ENCODE assay signal across 6 cellular contexts in genomic region chr12:50059440-50060119, GRCh38. TPM values are rescaled to one million over a fixed set of nuclear protein-coding genes. Genes with fewer than 3 reads are reported as not detected.
A peak's percentile ranks its signal among the peaks of the same experiment; 100 is the strongest.
DNase-seq lines count a peak whose midpoint lies in the region; ATAC-seq and TF ChIP-seq lines count a peak whose summit lies in the region.

No MANE protein-coding gene starts in this region.

- peaks cover 5% of the 10 kb centered on the region for H3K36me3 Mint-ChIP-seq in endothelial cell (ENCODE audit: low read depth, unreplicated experiment)

- no peak overlapping the region for H3K27ac Mint-ChIP-seq in endothelial cell (ENCODE audit: unreplicated experiment)

- TF ChIP-seq CTCF in endothelial cell (IDR thresholded peaks at IDR 0.05; ENCODE audit: unreplicated experiment) (no peak), gastrocnemius medialis (IDR thresholded peaks at IDR 0.05 in 4 of 5, conservative IDR thresholded peaks at IDR 0.05 in 1 of 5) (no peak)

- H3K9me3 Mint-ChIP-seq in endothelial cell (ENCODE audit: unreplicated experiment): no peaks in the 10 kb centered on the region

- H3K9me3 ChIP-seq in gastrocnemius medialis: no peaks in the 10 kb centered on the region

- H3K4me1 Mint-ChIP-seq in endothelial cell (ENCODE audit: unreplicated experiment): peaks cover 16% of the 10 kb centered on the region

- in situ Hi-C loops in gastrocnemius medialis (cut with MboI; ENCODE audit: low sequenced_read_pairs in 4 of 4): loop anchor here in 2 of 4 donors (5.0 kb wide), 2 partner anchors 82 to 87 kb away; partner anchors contain the start of gene AQP6 (in 1 of the 2)

- peaks cover 0 to 9% (median 0%) of the 10 kb centered on the region in 3 donors for H3K27me3 ChIP-seq in gastrocnemius medialis

- H3K36me3 ChIP-seq in gastrocnemius medialis: no peaks in the 10 kb centered on the region

- DNase-seq in Ammon's horn (ENCODE audit: low spot score) (peak; percentile 1), UCSD-AML1 (lab: John Stamatoyannopoulos, UW; ENCODE audit: unreplicated experiment) (peak; percentile 62), endothelial cell (ENCODE audit: low spot score) (no peak), NCI-H1417 (lab: John Stamatoyannopoulos, UW) (no peak), inferior parietal cortex (ENCODE audit: extremely low spot score) (no peak), gastrocnemius medialis (no peak)

- intact Hi-C loops in gastrocnemius medialis (cut with DNase I; ENCODE audit: low total_unique reads): loop anchor here (10.0 kb wide), 1 partner anchor 195 kb away; no protein-coding TSS in a partner anchor

- H3K27me3 Mint-ChIP-seq in endothelial cell (ENCODE audit: unreplicated experiment): peaks cover 21% of the 10 kb centered on the region

- peaks cover 14 to 15% of the 10 kb centered on the region in 2 donors for H3K4me1 ChIP-seq in gastrocnemius medialis

- H3K4me3 ChIP-seq in gastrocnemius medialis: no peak overlapping the region

- H3K27ac ChIP-seq in gastrocnemius medialis: no peak overlapping the region

- no peak for TF ChIP-seq POLR2A in gastrocnemius medialis (IDR thresholded peaks at IDR 0.05)

- peak overlapping the region; percentile 56 for H3K4me3 Mint-ChIP-seq in endothelial cell (ENCODE audit: unreplicated experiment)

- no peak for ATAC-seq in gastrocnemius medialis

RNA-seq across cellular contexts. Expression of gene ASIC1, which starts 2.2 kb away (rescaled TPM):
- 1.9 TPM for total RNA-seq in endothelial cell (ENCODE audit: unreplicated experiment)
- total RNA-seq in gastrocnemius medialis: under 1 TPM in 2 of 4 donors, not detected in 2; 0.15 to 0.53 TPM

RNA-seq across cellular contexts. Expression of gene SMARCD1, which starts 25.6 kb away (rescaled TPM):
- 101 TPM for total RNA-seq in endothelial cell (ENCODE audit: unreplicated experiment)
- 10 to 100 TPM; 16.9 to 27.3 (median 20.1) TPM for total RNA-seq in gastrocnemius medialis

RNA-seq across cellular contexts. Expression of gene RACGAP1, which starts 34.3 kb away (rescaled TPM):
- total RNA-seq in endothelial cell (ENCODE audit: unreplicated experiment): 19.5 TPM
- 10 to 100 TPM in 1 of 4 donors, 1 to 10 TPM in 3; 5.6 to 13.3 (median 6.5) TPM for total RNA-seq in gastrocnemius medialis

RNA-seq across cellular contexts. Expression of gene GPD1, which starts 44.2 kb away (rescaled TPM):
- total RNA-seq in endothelial cell (ENCODE audit: unreplicated experiment) (not detected), gastrocnemius medialis (100 to 1,000 TPM in 3 of 4 donors, 10 to 100 TPM in 1; 68.2 to 763 (median 288) TPM)

RNA-seq across cellular contexts. Expression of gene COX14, which starts 52.5 kb away (rescaled TPM):
- total RNA-seq in endothelial cell (ENCODE audit: unreplicated experiment) (36.4 TPM), gastrocnemius medialis (100 to 1,000 TPM in 3 of 4 donors, 10 to 100 TPM in 1; 98.8 to 137 (median 106) TPM)

Comparison
In these comparisons a context has a peak if more than half of its experiments do, and no peak if none do; other contexts are left out.
1. DNase-seq: peak in Ammon's horn (single experiment) and UCSD-AML1 (single experiment); none in endothelial cell (single experiment), NCI-H1417 (0 of 3), inferior parietal cortex (single experiment) and gastrocnemius medialis (0 of 2).